23 cellular contexts compared by ENCODE assay signal in genomic region chr1:174032823-174033222, GRCh38.
"Had no signal": no experiment of that assay in that cellular context is flagged by ENCODE, and none has a peak within 500 bp of the region (broad histone marks: within the 10 kb centered on the region; RNA-seq: fewer than 3 reads in every experiment).

No MANE protein-coding gene starts in this region.

- H3K4me1 ChIP-seq: foreskin keratinocyte, parathyroid adenoma, prostate gland, right lobe of liver, suprapubic skin, thyroid gland had no signal

- H3K9me3 ChIP-seq: prostate gland, right lobe of liver, suprapubic skin, thyroid gland had no signal

- H3K4me3 ChIP-seq: coronary artery, hepatocyte, lung, prostate gland, right lobe of liver, suprapubic skin, thyroid gland had no signal

- H3K4me2 ChIP-seq: hepatocyte had no signal

- H3K79me2 ChIP-seq: hepatocyte, parathyroid adenoma had no signal

- H3K9ac ChIP-seq: parathyroid adenoma had no signal

- H3K36me3 ChIP-seq: prostate gland, right lobe of liver, suprapubic skin, thyroid gland had no signal

- H3K27ac ChIP-seq: coronary artery, foreskin keratinocyte, hepatocyte, parathyroid adenoma, prostate gland, right lobe of liver, suprapubic skin, thyroid gland had no signal

- H2AFZ ChIP-seq: hepatocyte, parathyroid adenoma had no signal

- H3K27me3 ChIP-seq: hepatocyte, right lobe of liver, suprapubic skin, thyroid gland had no signal

- DNase-seq: effector CD4-positive, alpha-beta T cell; endodermal cell; foreskin keratinocyte; head of caudate nucleus; left colon; left ventricle myocardium superior; mesendoderm; naive thymus-derived CD4-positive, alpha-beta T cell; nephron progenitor cell; retina; right lobe of liver; stimulated activated CD4-positive, alpha-beta T cell treated with anti-CD3 and anti-CD28 coated beads, Interleukin-4, amount 100 ng/mL, for 1 hour; stimulated activated CD8-positive, alpha-beta memory T cell treated with anti-CD3 and anti-CD28 coated beads, Interleukin-4, amount 100 ng/mL, for 48 hours; stimulated activated naive CD8-positive, alpha-beta T cell treated with anti-CD3 and anti-CD28 coated beads, Interleukin-15, Interleukin-2, amounts not matched to agents 100 U/mL and 50 U/mL, for 24 hours; thyroid gland had no signal

- FAIRE-seq: endothelial cell of umbilical vein, urothelium cell line had no signal
